ENCODE assay signal across 8 cellular contexts in genomic region chr15:50880651-50881114, GRCh38. TPM values are rescaled to one million over a fixed set of nuclear protein-coding genes. Genes with fewer than 3 reads are reported as not detected.
DNase-seq lines count a peak whose midpoint lies in the region; ATAC-seq, FAIRE-seq and TF ChIP-seq lines count a peak whose summit lies in the region.

No MANE protein-coding gene starts in this region.

- H3K27me3 ChIP-seq in GM23248 (replicated peaks; ENCODE audit: insufficient read depth) (no peaks in the 10 kb centered on the region), PC-3 (ENCODE audit: low read length) (no peaks in the 10 kb centered on the region), right lobe of liver (no peaks in the 10 kb centered on the region), hepatocyte (no peaks in the 10 kb centered on the region)

- intact Hi-C loops in Calu3 (cut with micrococcal nuclease; ENCODE audit: unreplicated experiment): loop anchor here (2.0 kb wide), 1 partner anchor 116 kb away; the partner anchor contains the start of gene SPPL2A
- intact Hi-C loops in PC-3 (cut with micrococcal nuclease): no loop called here
- intact Hi-C loops in right lobe of liver (cut with DNase I): no loop called here

- no peaks in the 10 kb centered on the region for H3K36me3 ChIP-seq in GM23248 (ENCODE audit: low read depth)
- no peaks in the 10 kb centered on the region for H3K36me3 ChIP-seq in PC-3 (ENCODE audit: low read depth, low read length)
- no peaks in the 10 kb centered on the region for H3K36me3 ChIP-seq in right lobe of liver
- H3K36me3 ChIP-seq in hepatocyte (replicated peaks; ENCODE audit: insufficient read depth, low read depth): no peaks in the 10 kb centered on the region

- peak overlapping the region; percentile 99 for H3K27ac Mint-ChIP-seq in Calu3 (ENCODE audit: unreplicated experiment)

- POLR2A ChIA-PET in PC-3 (lab: Charles Lee; ENCODE audit: unreplicated experiment): interaction anchor here (0.6 kb wide), 1 partner anchor 26 kb away, joined by 7 read pairs; no protein-coding TSS in a partner anchor

- peak overlapping the region; percentile 96 for H3K27ac ChIP-seq in GM23248
- no peak overlapping the region for H3K27ac ChIP-seq in PC-3 (ENCODE audit: low read length)
- H3K27ac ChIP-seq in right lobe of liver: no peak overlapping the region
- no peak overlapping the region for H3K27ac ChIP-seq in hepatocyte

- ATAC-seq in PC-3 (no peak), right lobe of liver (no peak), GM19324 (IDR thresholded peaks at IDR 0.05; ENCODE audit: low FRiP score, unreplicated experiment) (no peak)

- 82 to 91% methylated on average over 2 of the region's 2 CpGs for WGBS in GM23248 (ENCODE audit: low coverage in 1 of 2, low lambda C conversion rate in 2 of 2, missing lambda C conversion rate in 2 of 2), 2 experiments
- WGBS in right lobe of liver (ENCODE audit: insufficient coverage, low coverage, low lambda C conversion rate, missing lambda C conversion rate): 78% methylated on average over 2 of the region's 2 CpGs
- 94% methylated on average over 2 of the region's 2 CpGs for WGBS in hepatocyte (ENCODE audit: low lambda C conversion rate, missing lambda C conversion rate)

- H3K4me3 Mint-ChIP-seq in Calu3 (ENCODE audit: low read depth, unreplicated experiment): peak overlapping the region; percentile 10

- no peak for DNase-seq in Calu3
- DNase-seq in GM23248: peak; percentile 86
- peak; percentile 15 for DNase-seq in PC-3
- peak; percentile 94 for DNase-seq in fibroblast of the aortic adventitia (ENCODE audit: low read depth)
- DNase-seq in right lobe of liver: no peak
- DNase-seq in hepatocyte (ENCODE audit: low spot score): no peak
- DNase-seq in H54 (ENCODE audit: insufficient read length, low spot score): no peak

- H3K9me2 ChIP-seq in GM23248 (ENCODE audit: insufficient read depth) (no peaks in the 10 kb centered on the region), PC-3 (replicated peaks; ENCODE audit: low read length) (no peaks in the 10 kb centered on the region), hepatocyte (replicated peaks; ENCODE audit: insufficient read depth) (no peaks in the 10 kb centered on the region)

- no peak overlapping the region for H3K4me3 ChIP-seq in GM23248
- no peak overlapping the region for H3K4me3 ChIP-seq in PC-3 (ENCODE audit: low read length)
- H3K4me3 ChIP-seq in fibroblast of the aortic adventitia (ENCODE audit: low read depth, low read length): no peak overlapping the region
- no peak overlapping the region for H3K4me3 ChIP-seq in right lobe of liver
- no peak overlapping the region for H3K4me3 ChIP-seq in hepatocyte

- H3K9me3 Mint-ChIP-seq in Calu3 (ENCODE audit: low read depth, unreplicated experiment): no peaks in the 10 kb centered on the region

- H3K36me3 Mint-ChIP-seq in Calu3 (ENCODE audit: insufficient read depth, unreplicated experiment): peaks cover 24% of the 10 kb centered on the region

- CTCF ChIA-PET in Calu3 (lab: Charles Lee) (interaction anchor here (0.6 to 0.7 kb wide), 2 partner anchors 158 to 316 kb away, joined by 3 to 6 read pairs; no protein-coding TSS in a partner anchor), PC-3 (lab: Charles Lee) (no interaction called here)

- H3K9me3 ChIP-seq in GM23248 (ENCODE audit: low read depth): no peaks in the 10 kb centered on the region
- no peaks in the 10 kb centered on the region for H3K9me3 ChIP-seq in PC-3 (ENCODE audit: low read length)
- H3K9me3 ChIP-seq in right lobe of liver: no peaks in the 10 kb centered on the region
- H3K9me3 ChIP-seq in hepatocyte (ENCODE audit: low read depth): no peaks in the 10 kb centered on the region

- H3F3A ChIP-seq in GM23248 (ENCODE audit: insufficient read depth) (peaks cover 41% of the 10 kb centered on the region), PC-3 (ENCODE audit: low read length, unreplicated experiment) (peaks cover 9% of the 10 kb centered on the region)

- TF ChIP-seq POLR2A in right lobe of liver (IDR thresholded peaks at IDR 0.05) (no peak), H54 (IDR thresholded peaks at IDR 0.05; ENCODE audit: low read depth, low read length) (no peak)

- H3K4me1 Mint-ChIP-seq in Calu3 (ENCODE audit: low read depth, unreplicated experiment): peaks cover 86% of the 10 kb centered on the region

- no peak for FAIRE-seq in H54 (lab: Jason Lieb, UNC)

- peak overlapping the region; percentile 59 for H3K4me2 ChIP-seq in GM23248 (ENCODE audit: unreplicated experiment)
- H3K4me2 ChIP-seq in PC-3 (ENCODE audit: low read length): peak overlapping the region; percentile 15; the same call in 1 of the 2 replicates
- H3K4me2 ChIP-seq in hepatocyte: no peak overlapping the region

- in situ Hi-C loops in GM23248 (cut with MboI): loop anchor here (10.0 kb wide), 1 partner anchor 216 kb away; no protein-coding TSS in a partner anchor

- TF ChIP-seq CTCF in Calu3 (IDR thresholded peaks at IDR 0.05; ENCODE audit: unreplicated experiment) (no peak), PC-3 (conservative IDR thresholded peaks at IDR 0.05; ENCODE audit: low read depth, low read length) (no peak), fibroblast of the aortic adventitia (IDR thresholded peaks at IDR 0.05; ENCODE audit: insufficient read depth, low read length) (no peak), right lobe of liver (IDR thresholded peaks at IDR 0.05) (no peak), hepatocyte (IDR thresholded peaks at IDR 0.05; ENCODE audit: poor library complexity) (no peak)

- H4K20me1 ChIP-seq in GM23248 (ENCODE audit: insufficient read depth): no peaks in the 10 kb centered on the region
- H4K20me1 ChIP-seq in PC-3 (ENCODE audit: low read length): no peaks in the 10 kb centered on the region
- H4K20me1 ChIP-seq in hepatocyte (ENCODE audit: insufficient read depth, poor library complexity, severe bottlenecking): no peaks in the 10 kb centered on the region

- peak overlapping the region; percentile 78 for H3K9ac ChIP-seq in GM23248
- no peak overlapping the region for H3K9ac ChIP-seq in PC-3 (ENCODE audit: low read length)

- H2AFZ ChIP-seq in GM23248 (peak overlapping the region; percentile 81), PC-3 (ENCODE audit: low read length) (peak overlapping the region; percentile 28; the same call in 1 of the 2 replicates), hepatocyte (no peak overlapping the region)

- BruUV-seq in Calu3 (replicated peaks; lab: Mats Ljungman, UMichigan) (no TSS peak), PC-3 (replicated peaks; lab: Mats Ljungman, UMichigan) (no TSS peak)

- peaks cover 48% of the 10 kb centered on the region for H3K4me1 ChIP-seq in GM23248 (ENCODE audit: insufficient read depth)
- H3K4me1 ChIP-seq in PC-3 (ENCODE audit: insufficient read depth, low read length): peaks cover 37% of the 10 kb centered on the region
- H3K4me1 ChIP-seq in right lobe of liver: peaks cover 0 to 19% (median 7%) of the 10 kb centered on the region in 4 donors
- H3K4me1 ChIP-seq in hepatocyte (ENCODE audit: insufficient read depth): no peaks in the 10 kb centered on the region

- H3K27me3 Mint-ChIP-seq in Calu3 (ENCODE audit: unreplicated experiment): no peaks in the 10 kb centered on the region

- no peaks in the 10 kb centered on the region for H3K79me2 ChIP-seq in GM23248 (ENCODE audit: insufficient read depth)
- no peaks in the 10 kb centered on the region for H3K79me2 ChIP-seq in PC-3 (ENCODE audit: low read length)
- no peaks in the 10 kb centered on the region for H3K79me2 ChIP-seq in hepatocyte

RNA-seq across cellular contexts. Expression of gene AP4E1, which starts 27.8 kb away (rescaled TPM):
- total RNA-seq in Calu3 (2022): 10.6 and 10.7 TPM in 2 replicates
- 14.4 and 15.0 TPM in 2 replicates for total RNA-seq in GM23248 (2014; rRNA removed; shearing (Covaris generic))
- polyA plus RNA-seq in GM23248 (2016; fragmentation: Nextera tagmentation; extraction: Ambion mirVana): 6.2 and 6.6 TPM in 2 replicates
- 4.7 and 6.0 TPM in 2 replicates for total RNA-seq in PC-3 (2014; rRNA removed)
- 12.2 and 17.1 TPM in 2 replicates for total RNA-seq in fibroblast of the aortic adventitia (ENCODE audit: low replicate concordance)
- 1 to 10 TPM; 4.2 to 5.4 (median 5.0) TPM for total RNA-seq in right lobe of liver
- total RNA-seq in hepatocyte: 10.6 and 12.4 TPM in 2 replicates
- polyA plus RNA-seq in hepatocyte: 1.4 and 2.0 TPM in 2 replicates

Comparison
In these comparisons a context has a peak if more than half of its experiments do, and no peak if none do; other contexts are left out.
1. DNase-seq: peak in GM23248 (single experiment), PC-3 (single experiment) and fibroblast of the aortic adventitia (single experiment); none in Calu3 (single experiment), right lobe of liver (0 of 3), hepatocyte (single experiment) and H54 (single experiment).